ENCODE assay signal across 21 cellular contexts in genomic region chr14:64147126-64147790, GRCh38.
DNase-seq lines count a peak whose midpoint lies in the region; ATAC-seq, FAIRE-seq and TF ChIP-seq lines count a peak whose summit lies in the region.
"Had no signal": no experiment of that assay in that cellular context is flagged by ENCODE, and none has a peak within 500 bp of the region (broad histone marks: within the 10 kb centered on the region; RNA-seq: fewer than 3 reads in every experiment).

No MANE protein-coding gene starts in this region.

- TF ChIP-seq CTCF in astrocyte of the spinal cord (IDR thresholded peaks at IDR 0.05; ENCODE audit: low read depth, low read length) (no peak), fibroblast of pulmonary artery (IDR thresholded peaks at IDR 0.05; ENCODE audit: low read length, missing control alignments) (no peak), smooth muscle cell (IDR thresholded peaks at IDR 0.05; ENCODE audit: borderline replicate concordance, insufficient read depth, poor library complexity, severe bottlenecking) (no peak), GM10248 (IDR thresholded peaks at IDR 0.05; ENCODE audit: control extremely low read depth, extremely low read depth, low read depth, missing control alignments) (no peak)

- no peaks in the 10 kb centered on the region for H3K4me1 ChIP-seq in smooth muscle cell (ENCODE audit: low read depth)
- H3K4me1 ChIP-seq: Peyer's patch had no signal

- H3K36me3 ChIP-seq in smooth muscle cell (ENCODE audit: low read depth), result no peaks in the 10 kb centered on the region

- no peaks in the 10 kb centered on the region for H3K79me2 ChIP-seq in smooth muscle cell (ENCODE audit: low read depth)

- H3K4me2 ChIP-seq in smooth muscle cell, result peak overlapping the region; percentile 44

- WGBS in smooth muscle cell (ENCODE audit: low lambda C conversion rate), result 43% methylated on average over 7 of the region's 7 CpGs

- H3K27me3 ChIP-seq in smooth muscle cell (ENCODE audit: low read depth), result no peaks in the 10 kb centered on the region
- H3K27me3 ChIP-seq: heart right ventricle, Peyer's patch had no signal

- H4K20me1 ChIP-seq in smooth muscle cell (ENCODE audit: low read depth), result no peaks in the 10 kb centered on the region

- no peak overlapping the region for H2AFZ ChIP-seq in smooth muscle cell (ENCODE audit: low read depth)

- H3K4me3 ChIP-seq in astrocyte of the spinal cord (ENCODE audit: low read depth, low read length) (no peak overlapping the region), fibroblast of pulmonary artery (replicated peaks; ENCODE audit: low read depth, low read length) (no peak overlapping the region), smooth muscle cell (no peak overlapping the region)
- H3K4me3 ChIP-seq: heart right ventricle, Peyer's patch had no signal

- no peak overlapping the region for H3K9ac ChIP-seq in smooth muscle cell (ENCODE audit: low read depth)

- POLR2A ChIA-PET in GM10248 (lab: Yijun Ruan, JAX), result no interaction called here

- ATAC-seq in GM18858 (IDR thresholded peaks at IDR 0.05; ENCODE audit: unreplicated experiment), result no peak
- no peak for ATAC-seq in HG02623 (IDR thresholded peaks at IDR 0.05; ENCODE audit: unreplicated experiment)

- DNase-seq in HTR-8/SVneo (ENCODE audit: insufficient read length, low spot score) (no peak), astrocyte of the spinal cord (ENCODE audit: low read depth, low spot score) (peak; percentile 64), fibroblast of pulmonary artery (ENCODE audit: low read depth) (peak; percentile 31), smooth muscle cell (lab: John Stamatoyannopoulos, UW; ENCODE audit: unreplicated experiment) (peak; percentile 6), GM19240 (ENCODE audit: insufficient read length, low spot score) (no peak), GM10248 (ENCODE audit: extremely low spot score) (no peak)
- DNase-seq: activated B cell treated with CpG ODN at 0.5 μM for 24 hours; activated CD4-positive, alpha-beta memory T cell treated with anti-CD3 and anti-CD28 coated beads, Interleukin-2, amount 10 ng/mL, durations not matched to agents 7 days and 5 days; activated T-cell treated with anti-CD3 and anti-CD28 coated beads for 4 hours; anterior cingulate cortex; GDM1; heart right ventricle; KBM-7; NCI-H1930; NCI-H345; Peyer's patch; stimulated activated CD8-positive, alpha-beta memory T cell treated with anti-CD3 and anti-CD28 coated beads, Interleukin-4, amount 100 ng/mL, for 48 hours; substantia nigra had no signal

- H3K27ac ChIP-seq in smooth muscle cell (ENCODE audit: low read depth), result peak overlapping the region; percentile 56
- H3K27ac ChIP-seq: Peyer's patch had no signal

- peaks cover 12% of the 10 kb centered on the region for H3F3A ChIP-seq in smooth muscle cell (ENCODE audit: low read depth)

- CTCF ChIA-PET in GM10248 (lab: Yijun Ruan, JAX), result interaction anchor here (1.5 to 1.8 kb wide), 2 partner anchors 156 kb away, joined by 5 to 6 read pairs; no protein-coding TSS in a partner anchor

- H3K9me3 ChIP-seq in smooth muscle cell (replicated peaks; ENCODE audit: low read depth), result no peaks in the 10 kb centered on the region
- H3K9me3 ChIP-seq: heart right ventricle, Peyer's patch had no signal

- in situ Hi-C loops in astrocyte of the spinal cord (cut with HindIII; ENCODE audit: low sequenced_read_pairs), result no loop called here

- FAIRE-seq in HTR-8/SVneo (lab: Jason Lieb, UNC), result peak; percentile 92
- FAIRE-seq: colon had no signal

Comparison
In these comparisons a context has a peak if more than half of its experiments do, and no peak if none do; other contexts are left out.
1. DNase-seq: peak in astrocyte of the spinal cord (single experiment), fibroblast of pulmonary artery (single experiment) and smooth muscle cell (single experiment); none in HTR-8/SVneo (single experiment), GM19240 (single experiment) and GM10248 (single experiment).